ENCODE assay signal across 21 cellular contexts in the genomic region with DNA sequence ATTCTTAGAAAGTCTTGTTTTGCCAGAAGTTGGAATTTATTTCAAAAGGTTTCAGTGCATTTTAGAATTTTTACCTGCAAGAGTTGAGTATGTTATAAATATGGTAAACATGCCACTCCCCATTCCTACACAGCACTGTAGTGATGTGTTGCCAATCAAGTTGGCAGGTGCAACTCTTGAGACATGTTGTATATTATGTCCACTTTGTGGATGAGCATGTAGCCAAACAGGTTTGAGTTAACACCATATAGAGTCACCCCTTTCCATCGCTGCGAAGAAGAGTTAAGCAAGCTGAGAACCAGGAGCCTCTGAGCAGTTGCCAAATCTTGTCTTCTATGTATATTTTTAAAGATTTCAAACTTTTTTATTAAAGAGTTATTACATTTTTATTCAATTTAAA.
"Had no signal": no experiment of that assay in that cellular context is flagged by ENCODE, and none has a peak within 500 bp of the region (broad histone marks: within the 10 kb centered on the region; RNA-seq: fewer than 3 reads in every experiment).

No MANE protein-coding gene starts in this region.

- H3K4me3 ChIP-seq: left ventricle myocardium inferior, lung, mucosa of descending colon, ovary, right atrium auricular region, right lobe of liver, smooth muscle cell, tibial nerve, upper lobe of left lung, vagina had no signal

- H3K27ac ChIP-seq: left ventricle myocardium inferior, ovary, right atrium auricular region, right lobe of liver, tibial nerve, upper lobe of left lung, vagina had no signal

- H3K9me3 ChIP-seq: left ventricle myocardium inferior, mucosa of descending colon, ovary, right atrium auricular region, right lobe of liver, tibial nerve, upper lobe of left lung, vagina had no signal

- H3K36me3 ChIP-seq: left ventricle myocardium inferior, ovary, right atrium auricular region, right lobe of liver, tibial nerve, upper lobe of left lung, vagina had no signal

- H3K4me2 ChIP-seq: smooth muscle cell had no signal

- DNase-seq: hypothalamus; islet precursor cell; left ventricle myocardium inferior; midbrain; mucosa of descending colon; naive thymus-derived CD4-positive, alpha-beta T cell; ovary; right lobe of liver; stimulated activated CD4-positive, alpha-beta T cell treated with anti-CD3 and anti-CD28 coated beads, Interleukin-1b, Interleukin-23, amount 100 ng/mL, for 48 hours; stimulated activated CD4-positive, alpha-beta T cell treated with anti-CD3 and anti-CD28 coated beads, Interleukin-2, amount 100 ng/mL, for 48 hours; stimulated activated CD4-positive, alpha-beta T cell treated with anti-CD3 and anti-CD28 coated beads, Interleukin-4, amount 100 ng/mL, for 4 hours; stimulated activated CD8-positive, alpha-beta memory T cell treated with anti-CD3 and anti-CD28 coated beads, Interleukin-4, amount 100 ng/mL, for 48 hours; stimulated activated naive CD4-positive, alpha-beta T cell treated with Interleukin-2 at 50 U/mL for 16 hours; stimulated activated naive CD8-positive, alpha-beta T cell treated with anti-CD3 and anti-CD28 coated beads, Interleukin-15, amount 100 ng/mL, for 72 hours; substantia nigra; upper lobe of left lung had no signal

- H3K27me3 ChIP-seq: ovary, right atrium auricular region, right lobe of liver, tibial nerve, upper lobe of left lung, vagina had no signal

- H3K4me1 ChIP-seq: right atrium auricular region, right lobe of liver, tibial nerve, upper lobe of left lung, vagina had no signal
